In genomic region chr3:106609666-106610301, GRCh38 we compare ENCODE assay signal across 7 cellular contexts.
A peak's percentile ranks its signal among the peaks of the same experiment; 100 is the strongest.
DNase-seq lines count a peak whose midpoint lies in the region; ATAC-seq, FAIRE-seq and TF ChIP-seq lines count a peak whose summit lies in the region.

No MANE protein-coding gene starts in this region.

- in situ Hi-C loops in GM13977 (cut with MboI; ENCODE audit: low pct_unique_long_range_greater_than_20kb, low sequenced_read_pairs, unreplicated experiment): loop anchor here (25.0 kb wide), 3 partner anchors 747 to 1072 kb away; partner anchors contain the start of gene CBLB

- peak; percentile 80 for TF ChIP-seq CTCF in GM13977 (IDR thresholded peaks at IDR 0.05; ENCODE audit: extremely low read depth, insufficient read depth, missing control alignments)
- peak; percentile 67 to 89 (median 79) for TF ChIP-seq CTCF in body of pancreas (IDR thresholded peaks at IDR 0.05)

- DNase-seq in GM13977 (ENCODE audit: low spot score) (peak; percentile 31), NCI-H2029 (lab: John Stamatoyannopoulos, UW) (peak; percentile 6), body of pancreas (peak; percentile 57 to 67 (median 58)), iPS-NIHi11 (ENCODE audit: low spot score) (peak; percentile 59)
- peak; percentile 8 to 22 for DNase-seq in stimulated activated CD4-positive, alpha-beta T cell treated with anti-CD3 and anti-CD28 coated beads, Interleukin-15, amount 100 ng/mL, for 1 hour (ENCODE audit: low read depth in 1 of 2, low spot score in 1 of 2)

- H3K4me1 ChIP-seq in body of pancreas: no peaks in the 10 kb centered on the region

- TF ChIP-seq POLR2A in body of pancreas (IDR thresholded peaks at IDR 0.05): no peak

- ATAC-seq in HG02852 (IDR thresholded peaks at IDR 0.05; ENCODE audit: unreplicated experiment) (peak; percentile 93), body of pancreas (peak; percentile 77)

- H3K27ac ChIP-seq in body of pancreas: no peak overlapping the region

- no peaks in the 10 kb centered on the region for H3K9me3 ChIP-seq in body of pancreas

- WGBS in body of pancreas, 2 donors: 9 to 11% methylated on average over 2 of the region's 2 CpGs

- peak; percentile 70 for FAIRE-seq in TTC549 (lab: Jason Lieb, UNC)

- intact Hi-C loops in body of pancreas (cut with DNase I): no loop called here

- H3K36me3 ChIP-seq in body of pancreas (replicated peaks in 1 of 2; ENCODE audit: insufficient read depth in 1 of 2, low read depth in 2 of 2): no peaks in the 10 kb centered on the region

- H3K27me3 ChIP-seq in body of pancreas: no peaks in the 10 kb centered on the region

- no peak overlapping the region for H3K4me3 ChIP-seq in body of pancreas

Comparison
In these comparisons a context has a peak if more than half of its experiments do, and no peak if none do; other contexts are left out.
1. DNase-seq: peak in every context shown above with its lines; median percentile 59 in iPS-NIHi11; 58 in body of pancreas; 31 in GM13977; 15 in stimulated activated CD4-positive, alpha-beta T cell treated with anti-CD3 and anti-CD28 coated beads, Interleukin-15, amount 100 ng/mL, for 1 hour; 6 in NCI-H2029.